ENCODE assay signal across 8 cellular contexts in genomic region chr5:134466241-134467069, GRCh38. TPM values are rescaled to one million over a fixed set of nuclear protein-coding genes. Genes with fewer than 3 reads are reported as not detected.
DNase-seq lines count a peak whose midpoint lies in the region; ATAC-seq and TF ChIP-seq lines count a peak whose summit lies in the region.

No MANE protein-coding gene starts in this region.

- no peaks in the 10 kb centered on the region for H3K79me2 ChIP-seq in Karpas-422 (ENCODE audit: low read length)

- POLR2A ChIA-PET in CD8-positive, alpha-beta T cell (lab: Charles Lee) = interaction anchor here (0.7 to 3.5 kb wide), 7 partner anchors 11 to 240 kb away, joined by 3 to 26 read pairs (median 5); partner anchors contain the start of genes JADE2, PPP2CA and UBE2B
- POLR2A ChIA-PET in RWPE1 (lab: Yijun Ruan, JAX; ENCODE audit: low non-redundant PET) = interaction anchor here (0.6 to 2.4 kb wide), 7 partner anchors 27 to 60 kb away, joined by 3 to 11 read pairs (median 5); partner anchors contain the start of gene JADE2

- H3K9ac ChIP-seq in Karpas-422 (ENCODE audit: low read length) = peak overlapping the region; percentile 63

- intact Hi-C loops in CD8-positive, alpha-beta T cell (cut with DNase I, micrococcal nuclease) = loop anchor here (1.0 to 5.0 kb wide), 2 partner anchors 61 kb away; partner anchors contain the start of gene JADE2 (in 1 of the 2)
- intact Hi-C loops in upper lobe of right lung (cut with DNase I) = loop anchor here (10.0 kb wide), 1 partner anchor 52 kb away; the partner anchor contains the start of gene CDKN2AIPNL

- peak; percentile 50 for ATAC-seq in CD8-positive, alpha-beta T cell
- peak; percentile 27 for ATAC-seq in GM21381 (IDR thresholded peaks at IDR 0.05; ENCODE audit: unreplicated experiment)
- peak; percentile 93 for ATAC-seq in gastroesophageal sphincter
- ATAC-seq in upper lobe of right lung = peak; percentile 89

- WGBS in gastroesophageal sphincter (ENCODE audit: low coverage in 1 of 2), 2 donors = 0% methylated on average over 3 of the region's 26 CpGs; no CpG with 5 or more reads in 1 of the 2 donors

- peak; percentile 13 to 25 for TF ChIP-seq POLR2A in gastroesophageal sphincter (IDR thresholded peaks at IDR 0.05)

- peak overlapping the region; percentile 71 for H3K4me2 ChIP-seq in Karpas-422 (ENCODE audit: low read depth, low read length, poor library complexity, severe bottlenecking)

- H2AFZ ChIP-seq in Karpas-422 (ENCODE audit: low read length) = peak overlapping the region; percentile 91; the same call in 1 of the 2 replicates

- H3K9me3 Mint-ChIP-seq in CD8-positive, alpha-beta T cell = no peaks in the 10 kb centered on the region
- no peaks in the 10 kb centered on the region for H3K9me3 Mint-ChIP-seq in neural crest cell

- H3K4me1 ChIP-seq in CD8-positive, alpha-beta T cell (ENCODE audit: insufficient read depth, low read length) = peaks cover 21% of the 10 kb centered on the region
- peaks cover 22% of the 10 kb centered on the region for H3K4me1 ChIP-seq in Karpas-422 (ENCODE audit: low read length)
- peaks cover 0 to 39% (median 17%) of the 10 kb centered on the region in 3 donors for H3K4me1 ChIP-seq in gastroesophageal sphincter
- H3K4me1 ChIP-seq in upper lobe of right lung = peaks cover 31% of the 10 kb centered on the region

- H3K9me2 ChIP-seq in Karpas-422 (replicated peaks; ENCODE audit: insufficient read depth, low read length) = no peaks in the 10 kb centered on the region

- TF ChIP-seq EP300 in gastroesophageal sphincter (IDR thresholded peaks at IDR 0.05) = peak; percentile 93

- no peaks in the 10 kb centered on the region for H3K27me3 Mint-ChIP-seq in CD8-positive, alpha-beta T cell (ENCODE audit: low read depth)
- peaks cover 4% of the 10 kb centered on the region for H3K27me3 Mint-ChIP-seq in neural crest cell (ENCODE audit: low read depth)

- no peaks in the 10 kb centered on the region for H3K27me3 ChIP-seq in CD8-positive, alpha-beta T cell (ENCODE audit: insufficient read depth, low read length)
- no peaks in the 10 kb centered on the region; the same call in 1 of the 2 replicates for H3K27me3 ChIP-seq in Karpas-422 (ENCODE audit: low read length)
- H3K27me3 ChIP-seq in gastroesophageal sphincter = no peaks in the 10 kb centered on the region
- H3K27me3 ChIP-seq in upper lobe of right lung = no peaks in the 10 kb centered on the region

- H3K27ac ChIP-seq in CD8-positive, alpha-beta T cell (ENCODE audit: low read depth, low read length) = peak overlapping the region; percentile 14
- H3K27ac ChIP-seq in Karpas-422 (ENCODE audit: low read length) = no peak overlapping the region
- peak overlapping the region; percentile 100 for H3K27ac ChIP-seq in RWPE1
- peak overlapping the region; percentile 80 to 97 (median 96) for H3K27ac ChIP-seq in gastroesophageal sphincter
- peak overlapping the region; percentile 100 for H3K27ac ChIP-seq in upper lobe of right lung

- peak overlapping the region; percentile 61 for H3K27ac Mint-ChIP-seq in CD8-positive, alpha-beta T cell
- peak overlapping the region; percentile 88 for H3K27ac Mint-ChIP-seq in neural crest cell (ENCODE audit: unreplicated experiment)

- H3K36me3 ChIP-seq in CD8-positive, alpha-beta T cell (ENCODE audit: insufficient read depth, low read length) = no peaks in the 10 kb centered on the region
- H3K36me3 ChIP-seq in Karpas-422 (ENCODE audit: insufficient read depth, low read length) (no peaks in the 10 kb centered on the region), gastroesophageal sphincter (no peaks in the 10 kb centered on the region), upper lobe of right lung (no peaks in the 10 kb centered on the region)

- no peaks in the 10 kb centered on the region for H3K36me3 Mint-ChIP-seq in CD8-positive, alpha-beta T cell
- no peaks in the 10 kb centered on the region for H3K36me3 Mint-ChIP-seq in neural crest cell (ENCODE audit: low read depth)

- H4K20me1 ChIP-seq in Karpas-422 (ENCODE audit: insufficient read depth, low read depth, low read length) = no peaks in the 10 kb centered on the region

- CTCF ChIA-PET in CD8-positive, alpha-beta T cell (lab: Charles Lee) = interaction anchor here (1.0 to 1.9 kb wide), 5 partner anchors 9 to 61 kb away, joined by 3 to 5 read pairs (median 4); partner anchors contain the start of genes CDKN2AIPNL and JADE2
- CTCF ChIA-PET in RWPE1 (lab: Yijun Ruan, JAX) = interaction anchor here (0.9 to 2.9 kb wide), 6 partner anchors 12 to 61 kb away, joined by 3 to 21 read pairs (median 4); partner anchors contain the start of gene CDKN2AIPNL

- no peak for TF ChIP-seq CTCF in CD8-positive, alpha-beta T cell (IDR thresholded peaks at IDR 0.05)
- no peak for TF ChIP-seq CTCF in RWPE1 (conservative IDR thresholded peaks at IDR 0.05; ENCODE audit: low read depth)
- TF ChIP-seq CTCF in gastroesophageal sphincter (IDR thresholded peaks at IDR 0.05) = peak in 1 of 4 experiments; percentile 28
- TF ChIP-seq CTCF in neural crest cell (conservative IDR thresholded peaks at IDR 0.05) = no peak
- TF ChIP-seq CTCF in upper lobe of right lung (IDR thresholded peaks at IDR 0.05) = no peak

- peak overlapping the region; percentile 78 for H3K4me3 ChIP-seq in CD8-positive, alpha-beta T cell (ENCODE audit: low read depth, low read length)
- H3K4me3 ChIP-seq in Karpas-422 (ENCODE audit: low read length) (peak overlapping the region; percentile 61), gastroesophageal sphincter (peak overlapping the region; percentile 23 to 56), upper lobe of right lung (peak overlapping the region; percentile 63)

- H3K9me3 ChIP-seq in CD8-positive, alpha-beta T cell (ENCODE audit: low read length) = no peaks in the 10 kb centered on the region
- no peaks in the 10 kb centered on the region for H3K9me3 ChIP-seq in Karpas-422 (ENCODE audit: low read length)
- no peaks in the 10 kb centered on the region for H3K9me3 ChIP-seq in gastroesophageal sphincter
- no peaks in the 10 kb centered on the region for H3K9me3 ChIP-seq in upper lobe of right lung

- DNase-seq in CD8-positive, alpha-beta T cell = peak; percentile 9 to 78 (median 35)
- DNase-seq in Karpas-422 = no peak
- DNase-seq in RWPE1 (ENCODE audit: low spot score) = peak; percentile 96
- peak; percentile 39 for DNase-seq in activated naive CD4-positive, alpha-beta T cell treated with anti-CD3 and anti-CD28 coated beads, Interleukin-2, amount 50 U/mL, for 16 hours
- peak; percentile 45 for DNase-seq in neural crest cell (ENCODE audit: low read depth, low spot score)
- peak; percentile 98 for DNase-seq in upper lobe of right lung

- peaks cover 17% of the 10 kb centered on the region for H3K4me1 Mint-ChIP-seq in CD8-positive, alpha-beta T cell (ENCODE audit: low read depth)
- peaks cover 11% of the 10 kb centered on the region for H3K4me1 Mint-ChIP-seq in neural crest cell

- peak overlapping the region; percentile 86 for H3K4me3 Mint-ChIP-seq in CD8-positive, alpha-beta T cell
- H3K4me3 Mint-ChIP-seq in neural crest cell = peak overlapping the region; percentile 86

RNA-seq across cellular contexts. Expression of gene CDKN2AIPNL, which starts 54.8 kb away (rescaled TPM):
- total RNA-seq in CD8-positive, alpha-beta T cell = 10 to 100 TPM; 14.7 to 15.5 TPM
- 51.7 and 58.7 TPM in 2 replicates for total RNA-seq in Karpas-422 (2014; rRNA removed; shearing (Covaris generic); ENCODE audit: low replicate concordance)
- total RNA-seq in gastroesophageal sphincter (10 to 100 TPM; 15.1 to 25.7 (median 21.0) TPM), neural crest cell (47.0 and 55.1 TPM in 2 replicates), upper lobe of right lung (16.5 TPM)

RNA-seq across cellular contexts. Expression of gene JADE2, which starts 59.0 kb away (rescaled TPM):
- total RNA-seq in CD8-positive, alpha-beta T cell = 100 to 1,000 TPM; 126 to 133 TPM
- 82.1 and 139 TPM in 2 replicates for total RNA-seq in Karpas-422 (2014; rRNA removed; shearing (Covaris generic); ENCODE audit: low replicate concordance)
- total RNA-seq in gastroesophageal sphincter = 100 to 1,000 TPM in 2 of 4 donors, 10 to 100 TPM in 2; 46.0 to 113 (median 89.2) TPM
- total RNA-seq in neural crest cell = 2.1 and 2.4 TPM in 2 replicates
- 86.7 TPM for total RNA-seq in upper lobe of right lung

Comparison
In these comparisons a context has a peak if more than half of its experiments do, and no peak if none do; other contexts are left out.
1. ATAC-seq: peak in every context shown above with its lines; median percentile 93 in gastroesophageal sphincter; 89 in upper lobe of right lung; 50 in CD8-positive, alpha-beta T cell; 27 in GM21381.
2. RNA of gene JADE2, which starts 59.0 kb away (total RNA-seq): 126 to 133 TPM in CD8-positive, alpha-beta T cell, 46.0 to 113 TPM in gastroesophageal sphincter, 86.7 TPM in upper lobe of right lung (single experiment) and 82.1 to 139 TPM in Karpas-422; 2.1 to 2.4 TPM in neural crest cell; every median in the first group is over 10 times any median in the second.
3. Peak in every context shown above with its lines, with median percentiles within 50 percentile points of each other: H3K4me3 ChIP-seq.